In the genomic region with DNA sequence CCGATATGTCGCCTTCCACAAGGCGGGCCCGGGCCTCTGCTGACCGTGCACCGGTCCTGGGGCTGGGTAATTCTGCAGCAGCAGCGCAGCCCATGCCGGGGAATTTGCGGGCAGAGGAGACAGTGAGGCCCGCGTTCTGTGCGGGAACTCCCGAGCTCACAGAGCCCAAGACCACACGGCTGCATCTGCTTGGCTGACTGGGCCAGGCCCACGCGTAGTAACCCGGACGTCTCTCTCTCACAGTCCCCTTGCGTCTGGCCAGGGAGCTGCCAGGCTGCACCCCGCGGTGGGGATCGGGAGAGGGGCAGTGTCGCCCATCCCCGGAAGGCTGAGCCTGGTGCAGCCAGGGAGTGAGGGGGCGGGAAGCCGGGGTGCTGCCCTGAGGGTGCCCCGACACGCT, we compare ENCODE assay signal across 8 cellular contexts. TPM values are rescaled to one million over a fixed set of nuclear protein-coding genes. Genes with fewer than 3 reads are reported as not detected.
A peak's percentile ranks its signal among the peaks of the same experiment; 100 is the strongest.
DNase-seq lines count a peak whose midpoint lies in the region; ATAC-seq and TF ChIP-seq lines count a peak whose summit lies in the region.
"Not testable (repeated sequence)": the region's sequence is repeated elsewhere in the genome, so short reads cannot be mapped to it uniquely, and the experiment has no call there.

No MANE protein-coding gene starts in this region.

- not testable (repeated sequence) for H3K27ac ChIP-seq in CD8-positive, alpha-beta T cell (ENCODE audit: low read depth, low read length)

- CTCF ChIA-PET in CD8-positive, alpha-beta T cell (lab: Charles Lee); activated B cell treated with CpG ODN at 0.5 μM for 24 hours (lab: Charles Lee): not testable (repeated sequence)

- H3K36me3 Mint-ChIP-seq in CD8-positive, alpha-beta T cell; activated B cell treated with CpG ODN at 0.5 μM for 24 hours (ENCODE audit: low read depth); activated naive CD4-positive, alpha-beta T cell treated with anti-CD3 and anti-CD28 coated beads, Interleukin-2, amount 50 U/mL, for 72 hours; naive thymus-derived CD8-positive, alpha-beta T cell: not testable (repeated sequence)

- intact Hi-C loops in CD8-positive, alpha-beta T cell (cut with DNase I, micrococcal nuclease); activated B cell treated with CpG ODN at 0.5 μM for 24 hours (cut with micrococcal nuclease); Right ventricle myocardium superior (cut with DNase I): not testable (repeated sequence)

- H3K4me3 Mint-ChIP-seq in CD8-positive, alpha-beta T cell; activated B cell treated with CpG ODN at 0.5 μM for 24 hours; naive thymus-derived CD8-positive, alpha-beta T cell; stimulated activated naive CD8-positive, alpha-beta T cell treated with anti-CD3 and anti-CD28 coated beads, Interleukin-15, amount 100 ng/mL, for 72 hours: not testable (repeated sequence)

- DNase-seq in CD8-positive, alpha-beta T cell; activated B cell treated with CpG ODN at 0.5 μM for 24 hours; activated naive CD4-positive, alpha-beta T cell treated with anti-CD3 and anti-CD28 coated beads, Interleukin-2, amount 50 U/mL, for 72 hours (ENCODE audit: low spot score in 2 of 2); Right ventricle myocardium superior; naive thymus-derived CD8-positive, alpha-beta T cell; stimulated activated naive CD8-positive, alpha-beta T cell treated with anti-CD3 and anti-CD28 coated beads, Interleukin-15, amount 100 ng/mL, for 72 hours: not testable (repeated sequence)

- POLR2A ChIA-PET in CD8-positive, alpha-beta T cell (lab: Charles Lee); activated B cell treated with CpG ODN at 0.5 μM for 24 hours (lab: Charles Lee); naive thymus-derived CD8-positive, alpha-beta T cell (lab: Charles Lee): not testable (repeated sequence)

- H3K27ac Mint-ChIP-seq in CD8-positive, alpha-beta T cell; activated B cell treated with CpG ODN at 0.5 μM for 24 hours; activated naive CD4-positive, alpha-beta T cell treated with anti-CD3 and anti-CD28 coated beads, Interleukin-2, amount 50 U/mL, for 72 hours; naive thymus-derived CD8-positive, alpha-beta T cell; stimulated activated naive CD8-positive, alpha-beta T cell treated with anti-CD3 and anti-CD28 coated beads, Interleukin-15, amount 100 ng/mL, for 72 hours: not testable (repeated sequence)

- not testable (repeated sequence) for H3K9me3 ChIP-seq in CD8-positive, alpha-beta T cell (ENCODE audit: low read length)

- H3K4me3 ChIP-seq in CD8-positive, alpha-beta T cell (ENCODE audit: low read depth, low read length): not testable (repeated sequence)

- H3K36me3 ChIP-seq in CD8-positive, alpha-beta T cell (ENCODE audit: insufficient read depth, low read length): not testable (repeated sequence)

- not testable (repeated sequence) for H3K27me3 ChIP-seq in CD8-positive, alpha-beta T cell (ENCODE audit: insufficient read depth, low read length)

- ATAC-seq in CD8-positive, alpha-beta T cell: peak; percentile 55
- ATAC-seq in GM19463 (IDR thresholded peaks at IDR 0.05; ENCODE audit: unreplicated experiment) (peak; percentile 36), HG03175 (IDR thresholded peaks at IDR 0.05; ENCODE audit: unreplicated experiment) (peak; percentile 25), activated B cell treated with CpG ODN at 0.5 μM for 24 hours (ENCODE audit: low read depth) (peak; percentile 60), Right ventricle myocardium superior (ENCODE audit: poor library complexity) (peak; percentile 43)
- peak; percentile 37 to 65 for ATAC-seq in activated naive CD4-positive, alpha-beta T cell treated with anti-CD3 and anti-CD28 coated beads, Interleukin-2, amount 50 U/mL, for 72 hours
- peak; percentile 61 to 68 for ATAC-seq in naive thymus-derived CD8-positive, alpha-beta T cell
- ATAC-seq in stimulated activated naive CD8-positive, alpha-beta T cell treated with anti-CD3 and anti-CD28 coated beads, Interleukin-15, amount 100 ng/mL, for 72 hours: peak; percentile 67

- H3K4me1 ChIP-seq in CD8-positive, alpha-beta T cell (ENCODE audit: insufficient read depth, low read length): not testable (repeated sequence)

- TF ChIP-seq CTCF in CD8-positive, alpha-beta T cell (IDR thresholded peaks at IDR 0.05); activated B cell treated with CpG ODN at 0.5 μM for 24 hours (IDR thresholded peaks at IDR 0.05): not testable (repeated sequence)

- H3K27me3 Mint-ChIP-seq in CD8-positive, alpha-beta T cell (ENCODE audit: low read depth); activated B cell treated with CpG ODN at 0.5 μM for 24 hours; naive thymus-derived CD8-positive, alpha-beta T cell; stimulated activated naive CD8-positive, alpha-beta T cell treated with anti-CD3 and anti-CD28 coated beads, Interleukin-15, amount 100 ng/mL, for 72 hours: not testable (repeated sequence)

- not testable (repeated sequence) for H3K4me1 Mint-ChIP-seq in CD8-positive, alpha-beta T cell (ENCODE audit: low read depth); activated B cell treated with CpG ODN at 0.5 μM for 24 hours; naive thymus-derived CD8-positive, alpha-beta T cell; stimulated activated naive CD8-positive, alpha-beta T cell treated with anti-CD3 and anti-CD28 coated beads, Interleukin-15, amount 100 ng/mL, for 72 hours

- not testable (repeated sequence) for H3K9me3 Mint-ChIP-seq in CD8-positive, alpha-beta T cell; activated B cell treated with CpG ODN at 0.5 μM for 24 hours; activated naive CD4-positive, alpha-beta T cell treated with anti-CD3 and anti-CD28 coated beads, Interleukin-2, amount 50 U/mL, for 72 hours; naive thymus-derived CD8-positive, alpha-beta T cell; stimulated activated naive CD8-positive, alpha-beta T cell treated with anti-CD3 and anti-CD28 coated beads, Interleukin-15, amount 100 ng/mL, for 72 hours

RNA-seq across cellular contexts. Expression of a gene that starts 27.8 kb away (rescaled TPM):
- 100 to 1,000 TPM; 716 to 734 TPM for total RNA-seq in CD8-positive, alpha-beta T cell
- total RNA-seq in activated B cell treated with CpG ODN at 0.5 μM for 24 hours (20.2 and 20.4 TPM in 2 replicates), Right ventricle myocardium superior (7.7 TPM)
- total RNA-seq in activated naive CD4-positive, alpha-beta T cell treated with anti-CD3 and anti-CD28 coated beads, Interleukin-2, amount 50 U/mL, for 72 hours: 10 to 100 TPM in 1 of 2 donors, 1 to 10 TPM in 1; 2.3 to 12.4 TPM
- total RNA-seq in naive thymus-derived CD8-positive, alpha-beta T cell: 1 to 10 TPM; 5.1 to 5.5 TPM
- 1 to 10 TPM in 1 of 3 donors, under 1 TPM in 1, not detected in 1; 0.57 to 1.4 TPM for polyA plus RNA-seq in naive thymus-derived CD8-positive, alpha-beta T cell

Comparison
In these comparisons a context has a peak if more than half of its experiments do, and no peak if none do; other contexts are left out.
1. RNA of a gene that starts 27.8 kb away (total RNA-seq): 716 to 734 TPM in CD8-positive, alpha-beta T cell; 20.2 to 20.4 TPM in activated B cell treated with CpG ODN at 0.5 μM for 24 hours, 2.3 to 12.4 TPM in activated naive CD4-positive, alpha-beta T cell treated with anti-CD3 and anti-CD28 coated beads, Interleukin-2, amount 50 U/mL, for 72 hours, 7.7 TPM in Right ventricle myocardium superior (single experiment) and 5.1 to 5.5 TPM in naive thymus-derived CD8-positive, alpha-beta T cell; every median in the first group is over 10 times any median in the second.
2. Peak in every context shown above with its lines, with median percentiles within 50 percentile points of each other: ATAC-seq.